In the genomic region with DNA sequence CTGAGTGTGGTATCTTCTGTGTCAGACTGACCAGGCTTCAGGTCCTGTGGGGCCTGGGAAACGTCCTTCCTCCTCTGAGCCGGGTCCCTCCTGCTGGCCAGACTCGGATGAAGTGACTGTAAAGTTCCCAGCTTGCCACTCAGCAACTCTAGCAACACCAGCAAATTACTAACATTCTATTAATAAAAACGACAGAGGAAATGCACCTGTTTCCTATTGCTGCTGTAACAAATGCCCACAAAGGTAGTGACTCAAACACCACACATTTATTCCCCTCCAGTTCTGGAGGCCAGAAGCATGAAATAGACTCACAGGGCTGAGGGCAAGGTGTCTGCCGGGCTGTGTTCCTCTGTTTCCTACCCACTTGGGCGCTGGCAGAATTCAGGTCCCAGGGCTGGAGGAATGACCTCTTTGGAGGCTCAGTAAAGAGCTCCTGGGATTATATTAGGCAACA, we compare ENCODE assay signal across 10 cellular contexts. TPM values are rescaled to one million over a fixed set of nuclear protein-coding genes. Genes with fewer than 3 reads are reported as not detected.
DNase-seq lines count a peak whose midpoint lies in the region; ATAC-seq and TF ChIP-seq lines count a peak whose summit lies in the region.
"Had no signal": no experiment of that assay in that cellular context is flagged by ENCODE, and none has a peak within 500 bp of the region (broad histone marks: within the 10 kb centered on the region; RNA-seq: fewer than 3 reads in every experiment).

No MANE protein-coding gene starts in this region.

- DNase-seq in GM12864 (ENCODE audit: low read depth), result peak; percentile 61
- DNase-seq in glomerular endothelial cell (ENCODE audit: extremely low read depth, low read depth, low spot score), result peak; percentile 77
- no peak for DNase-seq in amniotic stem cell (lab: John Stamatoyannopoulos, UW)
- no peak for DNase-seq in T-helper 1 cell
- no peak for DNase-seq in upper lobe of left lung
- no peak for DNase-seq in lower lobe of right lung
- DNase-seq: NCI-H1694 had no signal

- H3K36me3 ChIP-seq in KMS-11 (ENCODE audit: insufficient read depth), result no peaks in the 10 kb centered on the region
- H3K36me3 ChIP-seq in upper lobe of left lung, result no peaks in the 10 kb centered on the region
- no peaks in the 10 kb centered on the region for H3K36me3 ChIP-seq in lower lobe of right lung

- H3K9ac ChIP-seq in KMS-11, result no peak overlapping the region

- peak overlapping the region; percentile 19; the same call in 1 of the 2 replicates for H2AFZ ChIP-seq in KMS-11 (ENCODE audit: low read depth)

- H3K4me2 ChIP-seq in KMS-11, result peak overlapping the region; percentile 12; the same call in 1 of the 2 replicates

- H3K9me3 ChIP-seq in upper lobe of left lung (no peaks in the 10 kb centered on the region), lower lobe of right lung (no peaks in the 10 kb centered on the region)

- TF ChIP-seq POLR2A in upper lobe of left lung (IDR thresholded peaks at IDR 0.05), result no peak

- 41 to 62% methylated on average over 3 to 6 of the region's 6 CpGs for WGBS in upper lobe of left lung, 2 donors

- intact Hi-C loops in lower lobe of right lung (cut with DNase I), result no loop called here

- H3K27me3 ChIP-seq in KMS-11 (ENCODE audit: insufficient read depth, low read depth) (no peaks in the 10 kb centered on the region), upper lobe of left lung (no peaks in the 10 kb centered on the region), lower lobe of right lung (ENCODE audit: low read depth) (peaks cover 23% of the 10 kb centered on the region)

- no peaks in the 10 kb centered on the region for H3K79me2 ChIP-seq in KMS-11 (ENCODE audit: insufficient read depth, low read depth)

- no peak overlapping the region for H3K4me3 ChIP-seq in GM12864 (ENCODE audit: low read depth, low read length)
- no peak overlapping the region for H3K4me3 ChIP-seq in KMS-11 (IDR thresholded peaks at IDR 0.05; ENCODE audit: insufficient read depth, low read depth, low read length)
- no peak overlapping the region for H3K4me3 ChIP-seq in upper lobe of left lung
- no peak overlapping the region for H3K4me3 ChIP-seq in lower lobe of right lung

- H4K20me1 ChIP-seq in KMS-11 (ENCODE audit: insufficient read depth), result no peaks in the 10 kb centered on the region

- peak overlapping the region; percentile 29 for H3K27ac ChIP-seq in KMS-11
- H3K27ac ChIP-seq in upper lobe of left lung, result no peak overlapping the region
- H3K27ac ChIP-seq in lower lobe of right lung, result no peak overlapping the region

- H3K4me1 ChIP-seq in KMS-11 (ENCODE audit: low read depth, poor library complexity, severe bottlenecking) (peaks cover 37% of the 10 kb centered on the region), upper lobe of left lung (peaks cover 9 to 14% (median 10%) of the 10 kb centered on the region in 4 donors), lower lobe of right lung (peaks cover 10% of the 10 kb centered on the region)

- no peak for TF ChIP-seq EP300 in upper lobe of left lung (IDR thresholded peaks at IDR 0.05)

- TF ChIP-seq CTCF in GM12864 (IDR thresholded peaks at IDR 0.05; ENCODE audit: low read depth, low read length, missing control alignments) (no peak), KMS-11 (conservative IDR thresholded peaks at IDR 0.05; ENCODE audit: low read depth, low read length) (no peak), upper lobe of left lung (IDR thresholded peaks at IDR 0.05) (no peak), lower lobe of right lung (IDR thresholded peaks at IDR 0.05) (no peak)

- ATAC-seq in GM21390 (IDR thresholded peaks at IDR 0.05; ENCODE audit: unreplicated experiment), result peak; percentile 27
- no peak for ATAC-seq in upper lobe of left lung (ENCODE audit: low FRiP score in 2 of 2)
- ATAC-seq in lower lobe of right lung, result no peak

RNA-seq across cellular contexts. Expression of a gene that starts 48.8 kb away (rescaled TPM):
- total RNA-seq in glomerular endothelial cell (not detected in 2 replicates), upper lobe of left lung (under 1 TPM in 3 of 6 donors, not detected in 3; 0.11 to 0.17 (median 0.14) TPM), lower lobe of right lung (not detected)
- total RNA-seq: T-helper 2 cell treated with Interferon-gamma antibody and Interleukin-4, amounts not matched to agents 100 ng/mL and 5 ng/mL, for 36 hours had no signal

Comparison
In these comparisons a context has a peak if more than half of its experiments do, and no peak if none do; other contexts are left out.
1. DNase-seq: peak in GM12864 (single experiment) and glomerular endothelial cell (single experiment); none in amniotic stem cell (single experiment), T-helper 1 cell (0 of 5), upper lobe of left lung (0 of 2) and lower lobe of right lung (single experiment).